Comparison of ENCODE assay signal across 1 cellular context in genomic region chr2:113198790-113199612, GRCh38.
TF ChIP-seq lines count a peak whose summit lies in the region.

No MANE protein-coding gene starts in this region.

TF ChIP-seq in HepG2, 621 proteins besides CTCF, POLR2A, EP300 and RAD21 (continued from another document and continues in another):
- TF ChIP-seq ARID4A (CRISPR knock-in tag; IDR thresholded peaks at IDR 0.05; ENCODE audit: borderline replicate concordance), result peak; percentile 89
- peak; percentile 28 for TF ChIP-seq SKIL (CRISPR knock-in tag; IDR thresholded peaks at IDR 0.05; ENCODE audit: borderline replicate concordance)
- TF ChIP-seq ZMYM3 (CRISPR knock-in tag; IDR thresholded peaks at IDR 0.05), result no peak
- peak; percentile 65 for TF ChIP-seq ZBTB14 (CRISPR knock-in tag; IDR thresholded peaks at IDR 0.05)
- TF ChIP-seq THAP9 (CRISPR knock-in tag; IDR thresholded peaks at IDR 0.05; ENCODE audit: borderline replicate concordance), result no peak
- no peak for TF ChIP-seq EHMT2 (IDR thresholded peaks at IDR 0.05; ENCODE audit: borderline replicate concordance, low read depth, low read length)
- TF ChIP-seq PLRG1 (conservative IDR thresholded peaks at IDR 0.05), result no peak
- peak; percentile 94 for TF ChIP-seq FOXC1 (CRISPR knock-in tag; IDR thresholded peaks at IDR 0.05; ENCODE audit: borderline replicate concordance)
- TF ChIP-seq IRX3 (CRISPR knock-in tag; IDR thresholded peaks at IDR 0.05; ENCODE audit: borderline replicate concordance, low read depth), result no peak
- TF ChIP-seq PCBP2 (optimal IDR thresholded peaks at IDR 0.05; ENCODE audit: low read depth, low read length, poor library complexity, severe bottlenecking), result no peak
- peak; percentile 41; the same call in 1 of the 2 replicates for TF ChIP-seq TMF1 (CRISPR knock-in tag; IDR thresholded peaks at IDR 0.05; ENCODE audit: low read depth)
- peak; percentile 78; the same call in 1 of the 2 replicates for TF ChIP-seq RXRA (CRISPR knock-in tag; IDR thresholded peaks at IDR 0.05)
- TF ChIP-seq KDM6A (CRISPR knock-in tag; IDR thresholded peaks at IDR 0.05; ENCODE audit: low read depth), result no peak
- peak; percentile 66; the same call in 1 of the 2 replicates for TF ChIP-seq HIVEP1 (CRISPR knock-in tag; IDR thresholded peaks at IDR 0.05)
- 0 out of 2 replicates have a peak, but pooled peaks have one; percentile 36 for TF ChIP-seq DNMT3B (CRISPR knock-in tag; conservative IDR thresholded peaks at IDR 0.05)
- peak; percentile 83 for TF ChIP-seq ZFX (CRISPR knock-in tag; IDR thresholded peaks at IDR 0.05; ENCODE audit: low read depth)
- no peak; the same call in 1 of the 2 replicates for TF ChIP-seq NFYC (CRISPR knock-in tag; IDR thresholded peaks at IDR 0.05)
- TF ChIP-seq RFXAP (CRISPR knock-in tag; IDR thresholded peaks at IDR 0.05; ENCODE audit: borderline replicate concordance), result peak; percentile 66; the same call in 1 of the 2 replicates
- TF ChIP-seq HDAC1 (CRISPR knock-in tag; IDR thresholded peaks at IDR 0.05), result peak; percentile 51; the same call in 1 of the 2 replicates
- no peak for TF ChIP-seq ZNF207 (IDR thresholded peaks at IDR 0.05; ENCODE audit: borderline replicate concordance)
- TF ChIP-seq BORCS8-MEF2B (CRISPR knock-in tag; IDR thresholded peaks at IDR 0.05), result peak; percentile 79
- TF ChIP-seq ZNF83 (CRISPR knock-in tag; IDR thresholded peaks at IDR 0.05; ENCODE audit: borderline replicate concordance), result no peak; the same call in 1 of the 2 replicates
- no peak for TF ChIP-seq RARG (CRISPR knock-in tag; IDR thresholded peaks at IDR 0.05; ENCODE audit: low read depth)
- 0 out of 2 replicates have a peak, but pooled peaks have one; percentile 20 for TF ChIP-seq ZFP1 (CRISPR knock-in tag; IDR thresholded peaks at IDR 0.05)
- 0 out of 2 replicates have a peak, but pooled peaks have one; percentile 64 for TF ChIP-seq SNAPC2 (CRISPR knock-in tag; IDR thresholded peaks at IDR 0.05)
- TF ChIP-seq GATA4 (IDR thresholded peaks at IDR 0.05; ENCODE audit: borderline replicate concordance, low read depth), result no peak
- no peak for TF ChIP-seq CEBPZ (IDR thresholded peaks at IDR 0.05; ENCODE audit: low read length)
- no peak; the same call in 1 of the 2 replicates for TF ChIP-seq ZZZ3 (CRISPR knock-in tag; IDR thresholded peaks at IDR 0.05; ENCODE audit: borderline replicate concordance)
- peak; percentile 82 for TF ChIP-seq ZNF792 (CRISPR knock-in tag; IDR thresholded peaks at IDR 0.05)
- peak; percentile 82 for TF ChIP-seq ZNF768 (CRISPR knock-in tag; IDR thresholded peaks at IDR 0.05)
- TF ChIP-seq ZSCAN21 (CRISPR knock-in tag; IDR thresholded peaks at IDR 0.05; ENCODE audit: borderline replicate concordance), result peak; percentile 95
- TF ChIP-seq PHB2 (IDR thresholded peaks at IDR 0.05; ENCODE audit: partially characterized antibody), result no peak
- TF ChIP-seq RARA (CRISPR knock-in tag; IDR thresholded peaks at IDR 0.05), result peak; percentile 42; the same call in 1 of the 2 replicates
- TF ChIP-seq ZNF572 (CRISPR knock-in tag; IDR thresholded peaks at IDR 0.05), result no peak
- no peak for TF ChIP-seq SMARCC2 (IDR thresholded peaks at IDR 0.05)
- TF ChIP-seq ZNF224 (CRISPR knock-in tag; IDR thresholded peaks at IDR 0.05), result 0 out of 2 replicates have a peak, but pooled peaks have one; percentile 74
- no peak for TF ChIP-seq TAF15 (IDR thresholded peaks at IDR 0.05; ENCODE audit: low read depth, low read length, poor library complexity, severe bottlenecking)
- TF ChIP-seq ZNF367 (CRISPR knock-in tag; IDR thresholded peaks at IDR 0.05; ENCODE audit: borderline replicate concordance), result no peak
- TF ChIP-seq ADNP (CRISPR knock-in tag; IDR thresholded peaks at IDR 0.05), result no peak
- TF ChIP-seq ZNF180 (CRISPR knock-in tag; IDR thresholded peaks at IDR 0.05; ENCODE audit: borderline replicate concordance, low read depth), result peak; percentile 15; the same call in 1 of the 2 replicates
- peak; percentile 74 for TF ChIP-seq TGIF2 (CRISPR knock-in tag; IDR thresholded peaks at IDR 0.05)
- no peak for TF ChIP-seq REST (IDR thresholded peaks at IDR 0.05; ENCODE audit: borderline replicate concordance in 1 of 2, low read depth in 1 of 2, low read length in 2 of 2)
- no peak for TF ChIP-seq SUZ12 (IDR thresholded peaks at IDR 0.05; ENCODE audit: low read depth, low read length)
- TF ChIP-seq ZNF773 (CRISPR knock-in tag; IDR thresholded peaks at IDR 0.05; ENCODE audit: borderline replicate concordance), result no peak
- TF ChIP-seq ZNF724P (CRISPR knock-in tag; IDR thresholded peaks at IDR 0.05; ENCODE audit: borderline replicate concordance), result peak; percentile 51; the same call in 1 of the 2 replicates
- peak; percentile 76; the same call in 1 of the 2 replicates for TF ChIP-seq ZNF234 (CRISPR knock-in tag; conservative IDR thresholded peaks at IDR 0.05)
- TF ChIP-seq ZNF354B (CRISPR knock-in tag; IDR thresholded peaks at IDR 0.05), result no peak
